ENCODE assay signal across 8 cellular contexts in the genomic region with DNA sequence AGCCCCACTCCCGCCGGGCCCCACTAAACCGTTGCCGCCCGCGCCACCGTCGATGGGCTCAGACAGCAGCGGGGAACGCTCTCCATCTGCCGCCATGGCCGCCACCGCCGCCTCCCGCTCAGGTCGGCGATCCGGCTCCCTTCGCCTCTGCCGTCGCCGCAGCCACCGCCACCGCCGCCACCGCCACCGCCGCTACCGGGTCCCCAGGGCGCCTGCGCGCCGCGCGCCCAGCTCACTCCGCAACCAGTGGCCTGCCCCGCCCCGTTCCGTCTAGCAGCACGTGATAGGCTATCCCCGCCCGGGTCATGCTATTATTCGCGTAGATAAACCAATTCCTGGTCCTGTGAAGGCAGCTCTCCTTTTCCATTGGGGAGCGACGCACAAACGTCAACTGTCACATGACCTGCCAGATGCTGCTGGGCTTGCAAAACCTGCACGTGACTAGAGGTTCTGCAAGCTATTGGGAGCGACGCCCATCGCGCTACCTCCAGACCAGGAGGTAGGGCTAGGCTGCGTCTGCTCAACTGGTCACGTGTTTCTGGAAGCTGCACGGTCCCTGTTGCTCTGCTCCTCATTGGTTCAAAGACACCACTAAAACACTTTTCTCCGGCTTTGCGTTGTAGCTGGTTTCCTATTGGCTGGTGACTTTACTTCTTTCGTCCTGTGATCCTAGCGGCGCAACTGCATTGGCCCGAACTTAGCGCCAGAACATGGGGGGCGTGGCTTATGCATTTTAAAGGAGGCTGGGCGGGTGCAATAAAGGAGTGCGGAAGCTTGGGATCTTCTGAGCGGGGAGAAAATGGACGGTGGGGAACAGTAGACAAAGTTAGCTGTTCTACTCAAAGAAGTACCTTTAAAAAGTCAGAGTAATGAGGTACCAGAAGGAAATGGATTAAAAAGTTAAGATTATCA. TPM values are rescaled to one million over a fixed set of nuclear protein-coding genes. Genes with fewer than 3 reads are reported as not detected.
A peak's percentile ranks its signal among the peaks of the same experiment; 100 is the strongest.
DNase-seq lines count a peak whose midpoint lies in the region; ATAC-seq, FAIRE-seq and TF ChIP-seq lines count a peak whose summit lies in the region.

A gene (minus strand): TSS at position 205 of the 912 bp plus-strand sequence. CDS start 109 bp downstream, at position 96.

- DNase-seq in D341Med (ENCODE audit: low spot score), result peak; percentile 92
- peak; percentile 93 for DNase-seq in HuH-7 (ENCODE audit: low spot score)
- DNase-seq in activated CD8-positive, alpha-beta memory T cell treated with anti-CD3 and anti-CD28 coated beads, Interleukin-2, amount 50 U/mL, for 48 hours, result peak; percentile 98
- peak; percentile 92 to 98 for DNase-seq in stimulated activated CD8-positive, alpha-beta memory T cell treated with anti-CD3 and anti-CD28 coated beads, Interleukin-15, amount 100 ng/mL, for 4 hours (ENCODE audit: low read depth in 2 of 2)

- H3K79me2 ChIP-seq in OCI-LY3 (ENCODE audit: low read length), result peaks cover 45% of the 10 kb centered on the region

- H3K4me1 ChIP-seq in OCI-LY3 (ENCODE audit: low read length), result peaks cover 40% of the 10 kb centered on the region
- peaks cover 12% of the 10 kb centered on the region for H3K4me1 ChIP-seq in mesodermal cell (ENCODE audit: control insufficient read depth, insufficient read depth, low read length, poor library complexity, severe bottlenecking)

- peak within 1 kb of the TSS; percentile 95 for H3K27ac ChIP-seq in OCI-LY3 (ENCODE audit: low read length)
- H3K27ac ChIP-seq in mesodermal cell (ENCODE audit: low read depth, low read length, severe bottlenecking), result peak within 1 kb of the TSS; percentile 79

- peak; percentile 90 for ATAC-seq in GM21515 (IDR thresholded peaks at IDR 0.05; ENCODE audit: unreplicated experiment)

- WGBS in mesodermal cell (ENCODE audit: insufficient coverage in 2 of 2), 2 experiments, result 1% methylated on average over 34 to 56 of the region's 67 CpGs

- H3K4me3 ChIP-seq in OCI-LY3 (ENCODE audit: low read length) (peak within 1 kb of the TSS; percentile 89), mesodermal cell (ENCODE audit: extremely low read depth, insufficient read depth, low read length, poor library complexity, severe bottlenecking) (peak within 1 kb of the TSS; percentile 87)

- H2AFZ ChIP-seq in OCI-LY3 (ENCODE audit: low read depth, low read length), result no peak within 1 kb of the TSS

- H4K20me1 ChIP-seq in OCI-LY3 (ENCODE audit: insufficient read depth, low read length), result no peaks in the 10 kb centered on the region

- peak within 1 kb of the TSS; percentile 87 for H3K4me2 ChIP-seq in OCI-LY3 (ENCODE audit: low read length)

- peak; percentile 100 for FAIRE-seq in endometrium (lab: Jason Lieb, UNC)

- peak within 1 kb of the TSS; percentile 92 for H3K9ac ChIP-seq in OCI-LY3 (ENCODE audit: low read length)

- no peaks in the 10 kb centered on the region for H3K27me3 ChIP-seq in OCI-LY3 (ENCODE audit: low read depth, low read length)

- no peaks in the 10 kb centered on the region for H3K9me3 ChIP-seq in OCI-LY3 (ENCODE audit: insufficient read depth, low read length)
- peaks cover 3% of the 10 kb centered on the region for H3K9me3 ChIP-seq in mesodermal cell (ENCODE audit: control insufficient read depth, low read length)

- TF ChIP-seq CTCF in OCI-LY3 (IDR thresholded peaks at IDR 0.05; ENCODE audit: low read depth, low read length), result no peak

- H3K36me3 ChIP-seq in OCI-LY3 (replicated peaks; ENCODE audit: low read depth, low read length), result peaks cover 41% of the 10 kb centered on the region
- H3K36me3 ChIP-seq in mesodermal cell (ENCODE audit: control insufficient read depth, insufficient read depth, low read length), result peaks cover 39% of the 10 kb centered on the region

RNA-seq across cellular contexts. Expression of the gene that starts here (rescaled TPM):
- 34.0 TPM for polyA plus RNA-seq in mesodermal cell (2013, experiment 1 of 2)
- polyA plus RNA-seq in mesodermal cell (2013, experiment 2 of 2), result 31.3 TPM

Comparison
In these comparisons a context has a peak if more than half of its experiments do, and no peak if none do; other contexts are left out.
1. Peak in every context shown above with its lines: DNase-seq, ATAC-seq, H3K4me3 ChIP-seq and H3K27ac ChIP-seq.